Comparison of ENCODE assay signal across 8 cellular contexts in genomic region chr9:124660341-124660801, GRCh38.
DNase-seq lines count a peak whose midpoint lies in the region; TF ChIP-seq lines count a peak whose summit lies in the region.

No MANE protein-coding gene starts in this region.

- H3K9me3 Mint-ChIP-seq in immature natural killer cell = no peaks in the 10 kb centered on the region

- H3K9ac ChIP-seq in smooth muscle cell (ENCODE audit: low read depth) = peak overlapping the region; percentile 96

- H3K27ac Mint-ChIP-seq in immature natural killer cell = peak overlapping the region; percentile 95 to 99 (median 98)

- H3K27me3 ChIP-seq in smooth muscle cell (ENCODE audit: low read depth) (no peaks in the 10 kb centered on the region), prostate gland (replicated peaks; ENCODE audit: insufficient read depth) (no peaks in the 10 kb centered on the region)

- H3K36me3 Mint-ChIP-seq in immature natural killer cell = peaks cover 0 to 3% (median 0%) of the 10 kb centered on the region in 3 donors

- 6% methylated on average over 11 of the region's 11 CpGs for WGBS in smooth muscle cell (ENCODE audit: low lambda C conversion rate)
- 4% methylated on average over 11 of the region's 11 CpGs for WGBS in prostate gland

- TF ChIP-seq CTCF in smooth muscle cell (IDR thresholded peaks at IDR 0.05; ENCODE audit: borderline replicate concordance, insufficient read depth, poor library complexity, severe bottlenecking) = no peak
- TF ChIP-seq CTCF in prostate gland (IDR thresholded peaks at IDR 0.05) = no peak

- H3K27me3 Mint-ChIP-seq in immature natural killer cell (ENCODE audit: low read depth in 3 of 3) = peaks cover 2 to 20% (median 9%) of the 10 kb centered on the region in 3 donors

- H3K9me3 ChIP-seq in smooth muscle cell (replicated peaks; ENCODE audit: low read depth) (no peaks in the 10 kb centered on the region), prostate gland (no peaks in the 10 kb centered on the region)

- peak overlapping the region; percentile 95 for H3K4me2 ChIP-seq in smooth muscle cell

- peak overlapping the region; percentile 19 for H2AFZ ChIP-seq in smooth muscle cell (ENCODE audit: low read depth)

- H3K4me3 ChIP-seq in smooth muscle cell (peak overlapping the region; percentile 62), prostate gland (peak overlapping the region in 1 of 2 donors; percentile 17)

- intact Hi-C loops in prostate gland (cut with DNase I) = no loop called here

- peaks cover 47% of the 10 kb centered on the region for H3K79me2 ChIP-seq in smooth muscle cell (ENCODE audit: low read depth)

- peaks cover 22% of the 10 kb centered on the region for H3K4me1 ChIP-seq in smooth muscle cell (ENCODE audit: low read depth)
- no peaks in the 10 kb centered on the region for H3K4me1 ChIP-seq in prostate gland (replicated peaks)

- peak overlapping the region; percentile 94 to 100 (median 99) for H3K4me3 Mint-ChIP-seq in immature natural killer cell

- H4K20me1 ChIP-seq in smooth muscle cell (ENCODE audit: low read depth) = no peaks in the 10 kb centered on the region

- DNase-seq in AML-193 (lab: John Stamatoyannopoulos, UW) = peak; percentile 48 to 60
- DNase-seq in NCI-H748 (lab: John Stamatoyannopoulos, UW; ENCODE audit: unreplicated experiment) = peak; percentile 82
- DNase-seq in astrocyte of the hippocampus (ENCODE audit: low read depth, low spot score) = peak; percentile 90
- peak; percentile 27 to 30 (median 28) for DNase-seq in immature natural killer cell
- DNase-seq in smooth muscle cell (lab: John Stamatoyannopoulos, UW; ENCODE audit: unreplicated experiment) = no peak
- no peak for DNase-seq in RPMI8226
- DNase-seq in prostate gland (ENCODE audit: low spot score) = no peak

- peak; percentile 22 for TF ChIP-seq POLR2A in GM19099 (IDR thresholded peaks at IDR 0.05; ENCODE audit: extremely low read depth, insufficient read length, low read depth)
- TF ChIP-seq POLR2A in prostate gland (IDR thresholded peaks at IDR 0.05) = no peak

- H3K27ac ChIP-seq in smooth muscle cell (ENCODE audit: low read depth) = peak overlapping the region; percentile 99
- no peak overlapping the region for H3K27ac ChIP-seq in prostate gland

- no peaks in the 10 kb centered on the region for H3K36me3 ChIP-seq in smooth muscle cell (ENCODE audit: low read depth)
- H3K36me3 ChIP-seq in prostate gland = no peaks in the 10 kb centered on the region

- H3K4me1 Mint-ChIP-seq in immature natural killer cell = peaks cover 72 to 97% of the 10 kb centered on the region in 2 donors

- H3F3A ChIP-seq in smooth muscle cell (ENCODE audit: low read depth) = peaks cover 16% of the 10 kb centered on the region

Comparison
In these comparisons a context has a peak if more than half of its experiments do, and no peak if none do; other contexts are left out.
1. DNase-seq: peak in AML-193 (2 of 2), NCI-H748 (single experiment), astrocyte of the hippocampus (single experiment) and immature natural killer cell (3 of 3); none in smooth muscle cell (single experiment), RPMI8226 (single experiment) and prostate gland (single experiment).